Comparison of ENCODE assay signal across 33 cellular contexts in genomic region chr4:146263785-146264184, GRCh38. TPM values are rescaled to one million over a fixed set of nuclear protein-coding genes. Genes with fewer than 3 reads are reported as not detected.
"Had no signal": no experiment of that assay in that cellular context is flagged by ENCODE, and none has a peak within 500 bp of the region (broad histone marks: within the 10 kb centered on the region; RNA-seq: fewer than 3 reads in every experiment).

No MANE protein-coding gene starts in this region.

- H3K4me3 ChIP-seq: adrenal gland, ascending aorta, body of pancreas, breast epithelium, cardiac muscle cell had no signal

- DNase-seq: activated effector memory CD4-positive, alpha-beta T cell treated with anti-CD3 and anti-CD28 coated beads, Interleukin-2, amount 50 U/mL, for 16 hours; activated effector memory CD4-positive, alpha-beta T cell treated with Interleukin-2 at 50 U/mL for 16 hours; activated gamma-delta T cell; activated gamma-delta T cell treated with Interleukin-2 at 50 U/mL for 16 hours; activated naive CD4-positive, alpha-beta T cell; activated naive CD4-positive, alpha-beta T cell treated with anti-CD3 and anti-CD28 coated beads for 36 hours; activated naive CD4-positive, alpha-beta T cell treated with anti-CD3 and anti-CD28 coated beads, Interleukin-2, amount 10 ng/mL, durations not matched to agents 7 days and 5 days; activated naive CD4-positive, alpha-beta T cell treated with anti-CD3 and anti-CD28 coated beads, Interleukin-2, amount 50 U/mL, for 16 hours; activated naive CD4-positive, alpha-beta T cell treated with Interleukin-2 at 50 U/mL for 16 hours; activated naive CD8-positive, alpha-beta T cell treated with anti-CD3 and anti-CD28 coated beads for 36 hours; activated naive CD8-positive, alpha-beta T cell treated with anti-CD3 and anti-CD28 coated beads, Interleukin-2, amount 10 ng/mL, durations not matched to agents 7 days and 5 days; activated naive CD8-positive, alpha-beta T cell treated with anti-CD3 and anti-CD28 coated beads, Interleukin-2, amount 50 U/mL, for 24 hours; activated T-cell treated with anti-CD3 and anti-CD28 coated beads for 4 hours; activated T-cell treated with anti-CD3 and anti-CD28 coated beads, Interleukin-2, amount 50 U/mL, for 1 hour; activated T-cell treated with anti-CD3 and anti-CD28 coated beads, Interleukin-2, amount 50 U/mL, for 24 hours; activated T-cell treated with anti-CD3 and anti-CD28 coated beads, Interleukin-2, amount 50 U/mL, for 4 hours; activated T-cell treated with anti-CD3 and anti-CD28 coated beads, Interleukin-2, amount 50 U/mL, for 48 hours; activated T-cell treated with anti-CD3 and anti-CD28 coated beads, Interleukin-2, amount 50 U/mL, for 72 hours; adrenal gland; amniotic stem cell; amygdala; anterior cingulate cortex; aorta; body of pancreas; brain microvascular endothelial cell; caudate nucleus; central memory CD4-positive, alpha-beta T cell; cerebellar nuclear complex had no signal

- FAIRE-seq: astrocyte, bronchial epithelial cell had no signal

- H3K9me3 ChIP-seq: adrenal gland, ascending aorta, body of pancreas, breast epithelium had no signal

- H3K36me3 ChIP-seq: adrenal gland, ascending aorta, brain microvascular endothelial cell, breast epithelium, cardiac muscle cell had no signal

- H3K27ac ChIP-seq: adrenal gland, ascending aorta, body of pancreas, brain microvascular endothelial cell, breast epithelium, cardiac muscle cell had no signal

- H3K27me3 ChIP-seq: adrenal gland, ascending aorta, body of pancreas, brain microvascular endothelial cell, breast epithelium, cardiac muscle cell had no signal

RNA-seq across cellular contexts. Expression of gene REELD1, which starts 49.4 kb away (rescaled TPM):
- polyA plus RNA-seq: cardiac muscle cell had no signal
